In genomic region chr3:58464875-58465274, GRCh38 we compare ENCODE assay signal across 3 cellular contexts.
TF ChIP-seq lines count a peak whose summit lies in the region.

No MANE protein-coding gene starts in this region.

TF ChIP-seq in SK-N-SH, 30 proteins besides CTCF, POLR2A, EP300 and RAD21:
- TF ChIP-seq POLR2AphosphoS5 (IDR thresholded peaks at IDR 0.05; ENCODE audit: low read depth, low read length) (no peak), SMC3 (IDR thresholded peaks at IDR 0.05; ENCODE audit: low read depth, low read length) (no peak), REST (IDR thresholded peaks at IDR 0.05; ENCODE audit: low read depth, low read length) (no peak)

TF ChIP-seq in SK-N-SH treated with all-trans-retinoic acid at 6 μM for 48 hours, 23 proteins besides CTCF, POLR2A, EP300 and RAD21:
- TF ChIP-seq CSRNP3 (CRISPR knock-in tag; IDR thresholded peaks at IDR 0.05) (no peak), ZNF565 (CRISPR knock-in tag; conservative IDR thresholded peaks at IDR 0.05; ENCODE audit: low read depth) (no peak)

TF ChIP-seq in GM12878, 131 proteins besides CTCF, POLR2A, EP300 and RAD21:
- 0 out of 2 replicates have a peak, but pooled peaks have one; percentile 44 for TF ChIP-seq CHD2 (IDR thresholded peaks at IDR 0.05; ENCODE audit: borderline replicate concordance, low read depth, low read length)
- TF ChIP-seq ZNF384 (IDR thresholded peaks at IDR 0.05; ENCODE audit: borderline replicate concordance, low read depth, low read length): no peak
